ENCODE assay signal across 18 cellular contexts in the genomic region with DNA sequence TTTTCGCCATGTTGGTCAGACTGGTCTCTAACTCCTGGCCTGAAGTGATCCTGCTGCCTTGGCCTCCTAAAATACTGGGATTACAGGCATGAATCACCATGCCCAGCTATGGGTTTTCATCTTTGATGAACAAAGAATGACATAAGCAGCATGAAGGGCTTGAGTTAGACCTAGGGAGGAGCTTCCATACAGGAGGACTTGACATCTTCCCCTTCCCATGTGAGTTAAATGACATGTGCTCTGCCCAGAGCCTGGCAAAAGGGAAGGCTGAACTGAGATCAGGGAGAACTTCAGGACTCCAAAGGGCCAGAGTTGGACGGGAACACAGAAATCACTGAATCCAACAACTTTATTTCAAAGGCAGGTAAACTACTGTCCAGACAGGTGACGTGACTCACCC. TPM values are rescaled to one million over a fixed set of nuclear protein-coding genes. Genes with fewer than 3 reads are reported as not detected.
DNase-seq lines count a peak whose midpoint lies in the region; ATAC-seq and TF ChIP-seq lines count a peak whose summit lies in the region.
"Had no signal": no experiment of that assay in that cellular context is flagged by ENCODE, and none has a peak within 500 bp of the region (broad histone marks: within the 10 kb centered on the region; RNA-seq: fewer than 3 reads in every experiment).

No MANE protein-coding gene starts in this region.

- CTCF ChIA-PET in HEK293T (lab: Yijun Ruan, JAX), result interaction anchor here (0.7 to 5.9 kb wide), 4 partner anchors 21 to 273 kb away, joined by 3 to 45 read pairs (median 4); no protein-coding TSS in a partner anchor

- intact Hi-C loops in activated CD4-positive, alpha-beta T cell treated with anti-CD3 and anti-CD28 coated beads, Interleukin-2, amount 10 ng/mL, durations not matched to agents 24 days and 14 days (cut with micrococcal nuclease), result no loop called here

- H3K27me3 ChIP-seq in WERI-Rb-1 (ENCODE audit: insufficient read depth, low read depth, severe bottlenecking), result no peaks in the 10 kb centered on the region
- H3K27me3 ChIP-seq in iPS-15b (ENCODE audit: control insufficient read depth, insufficient read depth, low read length), result no peaks in the 10 kb centered on the region

- DNase-seq in activated CD4-positive, alpha-beta T cell treated with anti-CD3 and anti-CD28 coated beads, Interleukin-2, amount 10 ng/mL, durations not matched to agents 24 days and 14 days, result no peak
- no peak for DNase-seq in activated CD4-positive, alpha-beta T cell treated with anti-CD3 and anti-CD28 coated beads for 48 hours
- DNase-seq in WERI-Rb-1 (no peak), HEK293T (ENCODE audit: extremely low spot score) (no peak)
- DNase-seq: effector CD4-positive, alpha-beta T cell; heart right ventricle; natural killer cell; NCI-H1930; SHP77; stimulated activated CD4-positive, alpha-beta T cell treated with anti-CD3 and anti-CD28 coated beads, Interleukin-4, amount 100 ng/mL, for 4 hours had no signal

- H3K36me3 ChIP-seq in WERI-Rb-1 (peaks cover 8% of the 10 kb centered on the region), iPS-15b (ENCODE audit: control insufficient read depth, insufficient read depth, low read length) (no peaks in the 10 kb centered on the region)
- H3K36me3 ChIP-seq: heart right ventricle, prostate gland had no signal

- H3K4me3 ChIP-seq in WERI-Rb-1 (ENCODE audit: low read depth, low read length) (peak overlapping the region; percentile 31), iPS-15b (ENCODE audit: low read depth, low read length) (peak overlapping the region; percentile 27)
- H3K4me3 ChIP-seq: heart right ventricle, prostate gland had no signal

- peaks cover 32% of the 10 kb centered on the region for H3K4me1 ChIP-seq in iPS-15b (ENCODE audit: control insufficient read depth, insufficient read depth, low read length)

- no peaks in the 10 kb centered on the region for H3K9me3 Mint-ChIP-seq in activated CD4-positive, alpha-beta T cell treated with anti-CD3 and anti-CD28 coated beads, Interleukin-2, amount 10 ng/mL, durations not matched to agents 24 days and 14 days
- H3K9me3 Mint-ChIP-seq: natural killer cell; T-helper 1 cell treated with Interleukin-12 subunit alpha and Interleukin-12 subunit beta and Interleukin-4 antibody, amounts not matched to agents 30 μg/mL and 1 μg/mL, for 36 hours had no signal

- H3K27ac Mint-ChIP-seq in activated CD4-positive, alpha-beta T cell treated with anti-CD3 and anti-CD28 coated beads, Interleukin-2, amount 10 ng/mL, durations not matched to agents 24 days and 14 days, result peak overlapping the region; percentile 42
- H3K27ac Mint-ChIP-seq: T-helper 1 cell treated with Interleukin-12 subunit alpha and Interleukin-12 subunit beta and Interleukin-4 antibody, amounts not matched to agents 30 μg/mL and 1 μg/mL, for 36 hours had no signal

- ATAC-seq in GM19023 (IDR thresholded peaks at IDR 0.05; ENCODE audit: unreplicated experiment) (no peak), HG02571 (IDR thresholded peaks at IDR 0.05; ENCODE audit: unreplicated experiment) (no peak)
- ATAC-seq: activated CD4-positive, CD25-positive, alpha-beta regulatory T cell treated with anti-CD3 and anti-CD28 coated beads, Interleukin-2, amount 50 U/mL, for 24 hours; natural killer cell had no signal

- H3K27ac ChIP-seq in WERI-Rb-1, result peak overlapping the region; percentile 87
- peak overlapping the region; percentile 75 for H3K27ac ChIP-seq in temporal lobe (ENCODE audit: low read depth, low read length)
- H3K27ac ChIP-seq: C4-2B, prostate gland had no signal

- H3K27me3 Mint-ChIP-seq in activated CD4-positive, alpha-beta T cell treated with anti-CD3 and anti-CD28 coated beads, Interleukin-2, amount 10 ng/mL, durations not matched to agents 24 days and 14 days, result peaks cover 5% of the 10 kb centered on the region

- TF ChIP-seq CTCF in WERI-Rb-1 (IDR thresholded peaks at IDR 0.05; ENCODE audit: low read depth, low read length), result no peak

- no peak overlapping the region for H3K4me3 Mint-ChIP-seq in activated CD4-positive, alpha-beta T cell treated with anti-CD3 and anti-CD28 coated beads, Interleukin-2, amount 10 ng/mL, durations not matched to agents 24 days and 14 days
- H3K4me3 Mint-ChIP-seq: natural killer cell; T-helper 1 cell treated with Interleukin-12 subunit alpha and Interleukin-12 subunit beta and Interleukin-4 antibody, amounts not matched to agents 30 μg/mL and 1 μg/mL, for 36 hours had no signal

- H3K4me1 Mint-ChIP-seq in activated CD4-positive, alpha-beta T cell treated with anti-CD3 and anti-CD28 coated beads, Interleukin-2, amount 10 ng/mL, durations not matched to agents 24 days and 14 days, result peaks cover 13% of the 10 kb centered on the region

- no peaks in the 10 kb centered on the region for H3K36me3 Mint-ChIP-seq in activated CD4-positive, alpha-beta T cell treated with anti-CD3 and anti-CD28 coated beads, Interleukin-2, amount 10 ng/mL, durations not matched to agents 24 days and 14 days (ENCODE audit: low read depth)
- H3K36me3 Mint-ChIP-seq: natural killer cell had no signal

- POLR2A ChIA-PET in HEK293T (lab: Yijun Ruan, JAX), result interaction anchor here (1.1 to 1.5 kb wide), 2 partner anchors 11 to 19 kb away, joined by 3 to 5 read pairs; no protein-coding TSS in a partner anchor

- H3K9me3 ChIP-seq in WERI-Rb-1 (ENCODE audit: severe bottlenecking) (no peaks in the 10 kb centered on the region), iPS-15b (ENCODE audit: control insufficient read depth, insufficient read depth, low read length) (no peaks in the 10 kb centered on the region)
- H3K9me3 ChIP-seq: heart right ventricle, prostate gland had no signal

- no peak overlapping the region for H3K9ac ChIP-seq in iPS-15b (ENCODE audit: low read depth, low read length)

TF ChIP-seq in HEK293T, 16 proteins besides CTCF, POLR2A, EP300 and RAD21:
- no peak for TF ChIP-seq BHLHE40 (IDR thresholded peaks at IDR 0.05; ENCODE audit: borderline replicate concordance)
- TF ChIP-seq FOXA1 (IDR thresholded peaks at IDR 0.05), result no peak
- no peak for TF ChIP-seq FOXM1 (IDR thresholded peaks at IDR 0.05; ENCODE audit: borderline replicate concordance)
- no peak for TF ChIP-seq TARDBP (IDR thresholded peaks at IDR 0.05)
- TF ChIP-seq LEF1 (IDR thresholded peaks at IDR 0.05; ENCODE audit: borderline replicate concordance), result no peak
- TF ChIP-seq ZNF384 (IDR thresholded peaks at IDR 0.05), result no peak
- TF ChIP-seq FOXK2 (IDR thresholded peaks at IDR 0.05), result no peak
- no peak for TF ChIP-seq HDGF (IDR thresholded peaks at IDR 0.05; ENCODE audit: borderline replicate concordance)
- TF ChIP-seq, protein P1, sequence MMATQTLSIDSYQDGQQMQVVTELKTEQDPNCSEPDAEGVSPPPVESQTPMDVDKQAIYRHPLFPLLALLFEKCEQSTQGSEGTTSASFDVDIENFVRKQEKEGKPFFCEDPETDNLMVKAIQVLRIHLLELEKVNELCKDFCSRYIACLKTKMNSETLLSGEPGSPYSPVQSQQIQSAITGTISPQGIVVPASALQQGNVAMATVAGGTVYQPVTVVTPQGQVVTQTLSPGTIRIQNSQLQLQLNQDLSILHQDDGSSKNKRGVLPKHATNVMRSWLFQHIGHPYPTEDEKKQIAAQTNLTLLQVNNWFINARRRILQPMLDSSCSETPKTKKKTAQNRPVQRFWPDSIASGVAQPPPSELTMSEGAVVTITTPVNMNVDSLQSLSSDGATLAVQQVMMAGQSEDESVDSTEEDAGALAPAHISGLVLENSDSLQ (IDR thresholded peaks at IDR 0.05), result no peak
- TF ChIP-seq CTBP1 (IDR thresholded peaks at IDR 0.05; ENCODE audit: borderline replicate concordance), result no peak
- no peak for TF ChIP-seq ARNT (IDR thresholded peaks at IDR 0.05)
- no peak for TF ChIP-seq SUZ12 (IDR thresholded peaks at IDR 0.05)
- no peak for TF ChIP-seq SP1 (IDR thresholded peaks at IDR 0.05)
- TF ChIP-seq ELF4 (IDR thresholded peaks at IDR 0.05), result no peak
- TF ChIP-seq NFRKB (IDR thresholded peaks at IDR 0.05), result no peak
- no peak for TF ChIP-seq L3MBTL2 (conservative IDR thresholded peaks at IDR 0.05)
TF ChIP-seq in HEK293T: peak in this region for 0.

RNA-seq across cellular contexts. Expression of a gene that starts 7.4 kb away (rescaled TPM):
- 0.40 and 0.54 TPM in 2 replicates for total RNA-seq in activated CD4-positive, alpha-beta T cell treated with anti-CD3 and anti-CD28 coated beads, Interleukin-2, amount 10 ng/mL, durations not matched to agents 24 days and 14 days
- total RNA-seq in temporal lobe, result 0.98 TPM
- total RNA-seq: prostate gland had no signal

RNA-seq across cellular contexts. Expression of a gene that starts 26.1 kb away (rescaled TPM):
- total RNA-seq in activated CD4-positive, alpha-beta T cell treated with anti-CD3 and anti-CD28 coated beads, Interleukin-2, amount 10 ng/mL, durations not matched to agents 24 days and 14 days, result 0.02 and 0.05 TPM in 2 replicates
- 19.4 TPM for total RNA-seq in temporal lobe

RNA-seq across cellular contexts. Expression of a gene that starts 31.1 kb away (rescaled TPM):
- 73.6 and 81.1 TPM in 2 replicates for total RNA-seq in activated CD4-positive, alpha-beta T cell treated with anti-CD3 and anti-CD28 coated beads, Interleukin-2, amount 10 ng/mL, durations not matched to agents 24 days and 14 days
- total RNA-seq in temporal lobe, result 72.5 TPM

RNA-seq across cellular contexts. Expression of a gene that starts 31.2 kb away (rescaled TPM):
- 116 and 125 TPM in 2 replicates for total RNA-seq in activated CD4-positive, alpha-beta T cell treated with anti-CD3 and anti-CD28 coated beads, Interleukin-2, amount 10 ng/mL, durations not matched to agents 24 days and 14 days
- 121 TPM for total RNA-seq in temporal lobe

Comparison
In these comparisons a context has a peak if more than half of its experiments do, and no peak if none do; other contexts are left out.
1. RNA of a gene that starts 26.1 kb away (total RNA-seq): 19.4 TPM in temporal lobe (single experiment); 0.02 to 0.05 TPM in activated CD4-positive, alpha-beta T cell treated with anti-CD3 and anti-CD28 coated beads, Interleukin-2, amount 10 ng/mL, durations not matched to agents 24 days and 14 days; every median in the first group is over 10 times any median in the second.